ENCODE assay signal across 16 cellular contexts in the genomic region with DNA sequence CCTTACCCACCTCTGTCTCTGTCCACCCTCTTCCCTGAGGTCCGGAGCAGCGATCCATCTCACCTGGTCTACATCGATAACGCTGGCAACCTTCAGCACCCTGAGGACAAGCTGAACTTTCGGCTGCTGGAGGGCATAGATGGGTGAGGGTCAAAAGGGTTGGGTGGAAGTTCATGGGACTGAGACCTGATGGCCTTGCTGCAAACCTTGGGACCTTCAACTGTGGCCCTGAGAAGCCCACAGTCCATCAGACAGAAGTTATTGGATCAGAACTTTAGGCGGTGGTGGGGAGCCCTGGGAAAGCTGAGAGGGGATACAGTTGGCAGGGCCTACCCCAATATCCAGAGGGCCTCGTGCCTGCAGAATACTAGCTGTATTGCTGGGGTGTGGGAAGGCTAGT. TPM values are rescaled to one million over a fixed set of nuclear protein-coding genes. Genes with fewer than 3 reads are reported as not detected.
DNase-seq lines count a peak whose midpoint lies in the region; ATAC-seq and TF ChIP-seq lines count a peak whose summit lies in the region.
"Had no signal": no experiment of that assay in that cellular context is flagged by ENCODE, and none has a peak within 500 bp of the region (broad histone marks: within the 10 kb centered on the region; RNA-seq: fewer than 3 reads in every experiment).

No MANE protein-coding gene starts in this region.

- CTCF ChIA-PET in activated CD4-positive, alpha-beta T cell treated with anti-CD3 and anti-CD28 coated beads, Interleukin-2, amount 10 ng/mL, durations not matched to agents 7 days and 5 days (lab: Charles Lee): no interaction called here

- H3K27ac ChIP-seq in endodermal cell (ENCODE audit: low read depth, low read length): no peak overlapping the region
- no peak overlapping the region for H3K27ac ChIP-seq in upper lobe of right lung
- H3K27ac ChIP-seq: 22Rv1, A549, C4-2B had no signal

- peaks cover 2% of the 10 kb centered on the region for H3K4me1 Mint-ChIP-seq in activated CD4-positive, alpha-beta T cell treated with anti-CD3 and anti-CD28 coated beads, Interleukin-2, amount 10 ng/mL, durations not matched to agents 7 days and 5 days
- H3K4me1 Mint-ChIP-seq in endodermal cell (peaks cover 19% of the 10 kb centered on the region), osteocyte (ENCODE audit: unreplicated experiment) (no peaks in the 10 kb centered on the region)

- H3K36me3 ChIP-seq in endodermal cell (ENCODE audit: control insufficient read depth, insufficient read depth, low read length) (no peaks in the 10 kb centered on the region), upper lobe of right lung (no peaks in the 10 kb centered on the region)

- H3K36me3 Mint-ChIP-seq in activated CD4-positive, alpha-beta T cell treated with anti-CD3 and anti-CD28 coated beads, Interleukin-2, amount 10 ng/mL, durations not matched to agents 7 days and 5 days (ENCODE audit: low read depth): peaks cover 1% of the 10 kb centered on the region
- peaks cover 2% of the 10 kb centered on the region for H3K36me3 Mint-ChIP-seq in endodermal cell (ENCODE audit: low read depth)
- H3K36me3 Mint-ChIP-seq in osteocyte (ENCODE audit: unreplicated experiment): no peaks in the 10 kb centered on the region

- peaks cover 25% of the 10 kb centered on the region for H3K9me3 Mint-ChIP-seq in activated CD4-positive, alpha-beta T cell treated with anti-CD3 and anti-CD28 coated beads, Interleukin-2, amount 10 ng/mL, durations not matched to agents 7 days and 5 days
- peaks cover 20% of the 10 kb centered on the region for H3K9me3 Mint-ChIP-seq in endodermal cell
- peaks cover 9% of the 10 kb centered on the region for H3K9me3 Mint-ChIP-seq in osteocyte (ENCODE audit: unreplicated experiment)

- H3K4me3 ChIP-seq in endodermal cell (ENCODE audit: low read length) (no peak overlapping the region), upper lobe of right lung (no peak overlapping the region)
- H3K4me3 ChIP-seq: A549 had no signal

- peaks cover 18% of the 10 kb centered on the region for H3K9me3 ChIP-seq in endodermal cell (ENCODE audit: control insufficient read depth, low read length)
- no peaks in the 10 kb centered on the region for H3K9me3 ChIP-seq in upper lobe of right lung
- H3K9me3 ChIP-seq: A549 had no signal

- H3K27me3 ChIP-seq in endodermal cell (ENCODE audit: control insufficient read depth, insufficient read depth, low read length, poor library complexity, severe bottlenecking) (no peaks in the 10 kb centered on the region), upper lobe of right lung (no peaks in the 10 kb centered on the region)

- H3K9ac ChIP-seq in endodermal cell (ENCODE audit: extremely low read depth, low read length, poor library complexity, severe bottlenecking): no peak overlapping the region

- no peak overlapping the region for H3K4me3 Mint-ChIP-seq in activated CD4-positive, alpha-beta T cell treated with anti-CD3 and anti-CD28 coated beads, Interleukin-2, amount 10 ng/mL, durations not matched to agents 7 days and 5 days
- no peak overlapping the region for H3K4me3 Mint-ChIP-seq in endodermal cell
- H3K4me3 Mint-ChIP-seq in osteocyte (ENCODE audit: unreplicated experiment): no peak overlapping the region
- H3K4me3 Mint-ChIP-seq: CD4-positive, alpha-beta T cell had no signal

- peak; percentile 2 for DNase-seq in activated CD4-positive, alpha-beta T cell treated with anti-CD3 and anti-CD28 coated beads, Interleukin-2, amount 10 ng/mL, durations not matched to agents 7 days and 5 days
- no peak for DNase-seq in activated CD4-positive, alpha-beta T cell treated with anti-CD3 and anti-CD28 coated beads, Interleukin-2, amount 50 U/mL, for 1 hour
- peak; percentile 28 for DNase-seq in endodermal cell
- DNase-seq in osteocyte (ENCODE audit: extremely low spot score, unreplicated experiment): peak; percentile 62
- DNase-seq in upper lobe of right lung: no peak
- no peak for DNase-seq in epidermal melanocyte (ENCODE audit: insufficient read length, low spot score)
- DNase-seq: AML-193; Caco-2; CD4-positive, alpha-beta T cell; GOT3; H7 had no signal

- 94 to 98% methylated on average over 6 to 7 of the region's 7 CpGs for WGBS in endodermal cell (ENCODE audit: insufficient coverage in 1 of 2, insufficient read length in 1 of 2), 2 experiments

- POLR2A ChIA-PET in activated CD4-positive, alpha-beta T cell treated with anti-CD3 and anti-CD28 coated beads, Interleukin-2, amount 10 ng/mL, durations not matched to agents 7 days and 5 days (lab: Charles Lee): no interaction called here

- TF ChIP-seq CTCF in endodermal cell (conservative IDR thresholded peaks at IDR 0.05) (no peak), osteocyte (IDR thresholded peaks at IDR 0.05) (no peak), upper lobe of right lung (IDR thresholded peaks at IDR 0.05) (no peak)

- H3K4me1 ChIP-seq in endodermal cell (ENCODE audit: control insufficient read depth, insufficient read depth, low read length): peaks cover 14% of the 10 kb centered on the region
- H3K4me1 ChIP-seq in upper lobe of right lung: no peaks in the 10 kb centered on the region
- H3K4me1 ChIP-seq: A549, Caco-2 had no signal

- H3K27me3 Mint-ChIP-seq in activated CD4-positive, alpha-beta T cell treated with anti-CD3 and anti-CD28 coated beads, Interleukin-2, amount 10 ng/mL, durations not matched to agents 7 days and 5 days: peaks cover 7% of the 10 kb centered on the region
- H3K27me3 Mint-ChIP-seq in endodermal cell (ENCODE audit: insufficient read depth) (peaks cover 34% of the 10 kb centered on the region), osteocyte (ENCODE audit: unreplicated experiment) (peaks cover 5% of the 10 kb centered on the region)
- H3K27me3 Mint-ChIP-seq: CD4-positive, alpha-beta T cell had no signal

- intact Hi-C loops in upper lobe of right lung (cut with DNase I): no loop called here

- H3K27ac Mint-ChIP-seq in activated CD4-positive, alpha-beta T cell treated with anti-CD3 and anti-CD28 coated beads, Interleukin-2, amount 10 ng/mL, durations not matched to agents 7 days and 5 days: no peak overlapping the region
- H3K27ac Mint-ChIP-seq in endodermal cell: no peak overlapping the region
- H3K27ac Mint-ChIP-seq in osteocyte (ENCODE audit: unreplicated experiment): no peak overlapping the region
- H3K27ac Mint-ChIP-seq: CD4-positive, alpha-beta T cell had no signal

- no peak for ATAC-seq in upper lobe of right lung
- no peak for ATAC-seq in GM19023 (IDR thresholded peaks at IDR 0.05; ENCODE audit: unreplicated experiment)
- ATAC-seq: A549, HepG2 had no signal

RNA-seq across cellular contexts. Expression of gene POMGNT2, which starts 50.5 kb away (rescaled TPM):
- 1 to 10 TPM; 6.7 to 6.9 TPM for total RNA-seq in activated CD4-positive, alpha-beta T cell treated with anti-CD3 and anti-CD28 coated beads, Interleukin-2, amount 10 ng/mL, durations not matched to agents 7 days and 5 days
- total RNA-seq in endodermal cell (10 to 100 TPM; 12.7 to 14.5 TPM), osteocyte (16.1 and 18.5 TPM in 2 replicates), upper lobe of right lung (10.8 TPM)
- 20.4 TPM for polyA plus RNA-seq in endodermal cell (2013, experiment 1 of 2)
- polyA plus RNA-seq in endodermal cell (2013, experiment 2 of 2): 18.7 TPM

Comparison
In these comparisons a context has a peak if more than half of its experiments do, and no peak if none do; other contexts are left out.
1. DNase-seq: peak in activated CD4-positive, alpha-beta T cell treated with anti-CD3 and anti-CD28 coated beads, Interleukin-2, amount 10 ng/mL, durations not matched to agents 7 days and 5 days (single experiment), endodermal cell (single experiment) and osteocyte (single experiment); none in activated CD4-positive, alpha-beta T cell treated with anti-CD3 and anti-CD28 coated beads, Interleukin-2, amount 50 U/mL, for 1 hour (single experiment), upper lobe of right lung (single experiment) and epidermal melanocyte (single experiment).